11 cellular contexts compared by ENCODE assay signal in genomic region chr7:116501425-116502167, GRCh38. TPM values are rescaled to one million over a fixed set of nuclear protein-coding genes. Genes with fewer than 3 reads are reported as not detected.
A peak's percentile ranks its signal among the peaks of the same experiment; 100 is the strongest.
DNase-seq lines count a peak whose midpoint lies in the region; ATAC-seq, FAIRE-seq and TF ChIP-seq lines count a peak whose summit lies in the region.
"Had no signal": no experiment of that assay in that cellular context is flagged by ENCODE, and none has a peak within 500 bp of the region (broad histone marks: within the 10 kb centered on the region; RNA-seq: fewer than 3 reads in every experiment).

No MANE protein-coding gene starts in this region.

- H3K4me1 Mint-ChIP-seq in type B pancreatic cell (ENCODE audit: unreplicated experiment) (peaks cover 7% of the 10 kb centered on the region), glutamatergic neuron (ENCODE audit: low read depth, unreplicated experiment) (peaks cover 13% of the 10 kb centered on the region)

- no peak for ATAC-seq in lower lobe of right lung
- no peak for ATAC-seq in HG03354 (IDR thresholded peaks at IDR 0.05; ENCODE audit: poor library complexity, severe bottlenecking, unreplicated experiment)

- H3K36me3 Mint-ChIP-seq in type B pancreatic cell: no peaks in the 10 kb centered on the region
- no peaks in the 10 kb centered on the region for H3K36me3 Mint-ChIP-seq in glutamatergic neuron (ENCODE audit: unreplicated experiment)

- H3K4me1 ChIP-seq in lower lobe of right lung: peaks cover 42% of the 10 kb centered on the region

- no peak for TF ChIP-seq CTCF in bronchial epithelial cell (IDR thresholded peaks at IDR 0.05; ENCODE audit: insufficient read depth, low read length, severe bottlenecking)
- TF ChIP-seq CTCF in lower lobe of right lung (IDR thresholded peaks at IDR 0.05): no peak
- no peak for TF ChIP-seq CTCF in type B pancreatic cell (conservative IDR thresholded peaks at IDR 0.05)
- TF ChIP-seq CTCF in glutamatergic neuron (IDR thresholded peaks at IDR 0.05; ENCODE audit: partially characterized antibody, unreplicated experiment): no peak

- intact Hi-C loops in lower lobe of right lung (cut with DNase I): no loop called here

- FAIRE-seq in bronchial epithelial cell (lab: Jason Lieb, UNC): no peak

- peak overlapping the region; percentile 93 for H3K4me3 ChIP-seq in bronchial epithelial cell (ENCODE audit: low read depth, low read length)
- H3K4me3 ChIP-seq in lower lobe of right lung: peak overlapping the region; percentile 81

- H3K36me3 ChIP-seq in bronchial epithelial cell (ENCODE audit: control insufficient read depth, insufficient read depth, low read length) (peaks cover 4% of the 10 kb centered on the region), lower lobe of right lung (peaks cover 9% of the 10 kb centered on the region)

- H3K4me3 Mint-ChIP-seq in type B pancreatic cell (peak overlapping the region; percentile 71), glutamatergic neuron (ENCODE audit: unreplicated experiment) (no peak overlapping the region)

- peak overlapping the region; percentile 95 for H3K27ac ChIP-seq in lower lobe of right lung

- H3K27me3 ChIP-seq in bronchial epithelial cell (ENCODE audit: control insufficient read depth, insufficient read depth, low read length): no peaks in the 10 kb centered on the region
- peaks cover 9% of the 10 kb centered on the region for H3K27me3 ChIP-seq in lower lobe of right lung (ENCODE audit: low read depth)

- H3K9me3 ChIP-seq in lower lobe of right lung: no peaks in the 10 kb centered on the region
- H3K9me3 ChIP-seq: HAP-1 had no signal

- H3K9me3 Mint-ChIP-seq in type B pancreatic cell: peaks cover 6% of the 10 kb centered on the region
- H3K9me3 Mint-ChIP-seq in glutamatergic neuron (ENCODE audit: unreplicated experiment): no peaks in the 10 kb centered on the region

- DNase-seq in LoVo (ENCODE audit: low spot score): peak; percentile 54
- DNase-seq in bronchial epithelial cell (ENCODE audit: low read depth): peak; percentile 69
- no peak for DNase-seq in lower lobe of right lung
- no peak for DNase-seq in type B pancreatic cell (ENCODE audit: extremely low spot score, unreplicated experiment)
- DNase-seq in effector CD8-positive, alpha-beta T cell (lab: John Stamatoyannopoulos, UW): no peak
- DNase-seq in glutamatergic neuron: no peak
- no peak for DNase-seq in NCI-H1092 treated with DMSO at 0.1 percent for 48 hours (lab: John Stamatoyannopoulos, UW)
- DNase-seq: activated CD8-positive, alpha-beta memory T cell treated with anti-CD3 and anti-CD28 coated beads, Interleukin-2, amount 50 U/mL, for 48 hours; nucleus accumbens had no signal

- H3K27me3 Mint-ChIP-seq in type B pancreatic cell (peaks cover 22% of the 10 kb centered on the region), glutamatergic neuron (ENCODE audit: unreplicated experiment) (no peaks in the 10 kb centered on the region)

- peak overlapping the region; percentile 42 for H3K27ac Mint-ChIP-seq in type B pancreatic cell
- H3K27ac Mint-ChIP-seq in glutamatergic neuron (ENCODE audit: unreplicated experiment): no peak overlapping the region

RNA-seq across cellular contexts. Expression of gene CAV2, which starts 2.1 kb away (rescaled TPM):
- total RNA-seq in bronchial epithelial cell (132 and 150 TPM in 2 replicates), lower lobe of right lung (143 TPM), type B pancreatic cell (ENCODE audit: low replicate concordance) (12.8 and 36.0 TPM in 2 replicates), glutamatergic neuron (ENCODE audit: unreplicated experiment) (1.7 TPM)

RNA-seq across cellular contexts. Expression of gene CAV1, which starts 23.2 kb away (rescaled TPM):
- total RNA-seq in bronchial epithelial cell (91.5 and 157 TPM in 2 replicates), lower lobe of right lung (531 TPM), type B pancreatic cell (ENCODE audit: low replicate concordance) (14.4 and 56.1 TPM in 2 replicates), glutamatergic neuron (ENCODE audit: unreplicated experiment) (0.78 TPM)

Comparison
In these comparisons a context has a peak if more than half of its experiments do, and no peak if none do; other contexts are left out.
1. DNase-seq: peak in LoVo (single experiment) and bronchial epithelial cell (single experiment); none in lower lobe of right lung (single experiment), type B pancreatic cell (single experiment), effector CD8-positive, alpha-beta T cell (single experiment), glutamatergic neuron (single experiment) and NCI-H1092 treated with DMSO at 0.1 percent for 48 hours (single experiment).